In the genomic region with DNA sequence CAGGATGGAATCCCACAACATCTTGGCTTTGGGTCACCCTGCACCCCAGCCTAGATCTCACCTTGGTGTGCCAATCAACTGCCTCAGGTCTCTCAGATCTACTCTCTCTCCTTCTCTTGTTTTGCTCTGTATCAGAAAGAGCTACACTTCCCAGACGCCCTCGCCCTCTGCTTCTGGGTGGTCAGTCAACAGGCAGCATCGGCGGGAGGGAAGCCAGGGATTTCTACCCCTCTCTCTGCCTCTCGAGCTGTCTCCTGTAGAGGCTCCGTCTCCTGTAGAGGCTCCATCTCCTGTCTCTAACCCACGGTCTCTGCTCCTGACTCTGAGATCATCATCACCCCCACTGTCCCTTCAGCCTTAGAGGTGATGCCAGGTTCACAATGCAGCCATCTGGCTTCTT, we compare ENCODE assay signal across 33 cellular contexts.
A peak's percentile ranks its signal among the peaks of the same experiment; 100 is the strongest.
DNase-seq lines count a peak whose midpoint lies in the region; ATAC-seq and TF ChIP-seq lines count a peak whose summit lies in the region.
"Had no signal": no experiment of that assay in that cellular context is flagged by ENCODE, and none has a peak within 500 bp of the region (broad histone marks: within the 10 kb centered on the region; RNA-seq: fewer than 3 reads in every experiment).

No MANE protein-coding gene starts in this region.

- DNase-seq in WERI-Rb-1 (peak; percentile 30), posterior vena cava (ENCODE audit: low spot score) (peak; percentile 67), NOMO-1 treated with DMSO at 0.1 percent for 48 hours (lab: John Stamatoyannopoulos, UW; ENCODE audit: unreplicated experiment) (no peak), mesendoderm (no peak)
- no peak for DNase-seq in activated effector memory CD4-positive, alpha-beta T cell treated with Interleukin-2 at 50 U/mL for 16 hours
- DNase-seq: 8988T; ACHN; AML-193; BE2C; C1 segment of cervical spinal cord; Caco-2; Calu3; CD4-positive, alpha-beta memory T cell; CD4-positive, alpha-beta T cell; CD4-positive, CD25-positive, alpha-beta regulatory T cell; CD8-positive, alpha-beta memory T cell; CD8-positive, alpha-beta T cell; COR-L47; DMS 273 treated with DMSO at 0.1 percent for 48 hours; DMS153; DMS53; DMS79; DMS79 treated with DMSO at 0.1 percent for 48 hours; DND-41; EL had no signal

- no peak overlapping the region for H3K23ac ChIP-seq in mesendoderm (ENCODE audit: low read length)

- no peaks in the 10 kb centered on the region for H3K79me1 ChIP-seq in mesendoderm (ENCODE audit: low read length)

- H3K27ac Mint-ChIP-seq in stimulated activated memory B cell treated with anti-CD40 and anti-IgM and Interleukin-4, amounts not matched to agents 10 μg/mL and 1 μg/mL and 100 μg/mL, for 72 hours, result no peak overlapping the region
- H3K27ac Mint-ChIP-seq: B cell; CD14-positive monocyte; CD4-positive, alpha-beta memory T cell; CD4-positive, alpha-beta T cell; CD4-positive, CD25-positive, alpha-beta regulatory T cell; CD8-positive, alpha-beta memory T cell; CD8-positive, alpha-beta T cell had no signal

- no peak for TF ChIP-seq CTCF in WERI-Rb-1 (IDR thresholded peaks at IDR 0.05; ENCODE audit: low read depth, low read length)

- WGBS in mesendoderm (ENCODE audit: extremely low coverage, insufficient coverage, low lambda C conversion rate), result no CpG with 5 or more reads among the region's 7 CpGs

- no peak overlapping the region for H3K4ac ChIP-seq in mesendoderm (ENCODE audit: low read depth, low read length)

- no peaks in the 10 kb centered on the region for H3K27me3 ChIP-seq in WERI-Rb-1 (ENCODE audit: insufficient read depth, low read depth, severe bottlenecking)
- no peaks in the 10 kb centered on the region for H3K27me3 ChIP-seq in mesendoderm (ENCODE audit: insufficient read depth, low read length, poor library complexity)
- H3K27me3 ChIP-seq: BE2C; BLaER1; BLaER1 treated with 17β-estradiol and CSF1 and Interleukin-3, amounts not matched to agents 10 nM and 100 nM had no signal

- H2BK5ac ChIP-seq in mesendoderm (ENCODE audit: low read length), result no peak overlapping the region

- H3K27ac ChIP-seq in WERI-Rb-1 (no peak overlapping the region), mesendoderm (ENCODE audit: low read depth, low read length) (no peak overlapping the region)
- H3K27ac ChIP-seq: 22Rv1; A549; BLaER1; BLaER1 treated with 17β-estradiol and CSF1 and Interleukin-3, amounts not matched to agents 10 nM and 100 nM; C4-2B had no signal

- ATAC-seq in stimulated activated memory B cell treated with anti-CD40 and anti-IgM and Interleukin-4, amounts not matched to agents 10 μg/mL and 1 μg/mL and 100 μg/mL, for 72 hours, result peak; percentile 18
- ATAC-seq: A549; CD8-positive, alpha-beta T cell had no signal

- no peaks in the 10 kb centered on the region for H3K36me3 Mint-ChIP-seq in stimulated activated memory B cell treated with anti-CD40 and anti-IgM and Interleukin-4, amounts not matched to agents 10 μg/mL and 1 μg/mL and 100 μg/mL, for 72 hours
- H3K36me3 Mint-ChIP-seq: CD14-positive monocyte; CD4-positive, alpha-beta memory T cell; CD4-positive, CD25-positive, alpha-beta regulatory T cell; CD8-positive, alpha-beta memory T cell; CD8-positive, alpha-beta T cell had no signal

- no peaks in the 10 kb centered on the region for H3K4me1 Mint-ChIP-seq in stimulated activated memory B cell treated with anti-CD40 and anti-IgM and Interleukin-4, amounts not matched to agents 10 μg/mL and 1 μg/mL and 100 μg/mL, for 72 hours
- H3K4me1 Mint-ChIP-seq: B cell; CD14-positive monocyte; CD4-positive, alpha-beta memory T cell; CD4-positive, CD25-positive, alpha-beta regulatory T cell; CD8-positive, alpha-beta memory T cell had no signal

- H3K4me3 Mint-ChIP-seq in stimulated activated memory B cell treated with anti-CD40 and anti-IgM and Interleukin-4, amounts not matched to agents 10 μg/mL and 1 μg/mL and 100 μg/mL, for 72 hours, result no peak overlapping the region
- H3K4me3 Mint-ChIP-seq: B cell; CD14-positive monocyte; CD4-positive, alpha-beta memory T cell; CD4-positive, alpha-beta T cell; CD4-positive, CD25-positive, alpha-beta regulatory T cell; CD8-positive, alpha-beta memory T cell; CD8-positive, alpha-beta T cell had no signal

- no peak overlapping the region for H4K8ac ChIP-seq in mesendoderm (ENCODE audit: low read depth, low read length)

- H3K36me3 ChIP-seq in WERI-Rb-1, result no peaks in the 10 kb centered on the region
- no peaks in the 10 kb centered on the region for H3K36me3 ChIP-seq in mesendoderm (ENCODE audit: control insufficient read depth, insufficient read depth, low read length)
- H3K36me3 ChIP-seq: BLaER1; BLaER1 treated with 17β-estradiol and CSF1 and Interleukin-3, amounts not matched to agents 10 nM and 100 nM had no signal

- no peaks in the 10 kb centered on the region for H3K79me2 ChIP-seq in mesendoderm (ENCODE audit: control insufficient read depth, insufficient read depth, low read length)

- H3K56ac ChIP-seq in mesendoderm (ENCODE audit: low read length), result no peak overlapping the region

- no peaks in the 10 kb centered on the region for H3K4me1 ChIP-seq in mesendoderm (ENCODE audit: control insufficient read depth, low read depth, low read length)
- H3K4me1 ChIP-seq: A549, BLaER1, Caco-2 had no signal

- H4K5ac ChIP-seq in mesendoderm (ENCODE audit: low read length), result no peak overlapping the region

- H3K9me3 Mint-ChIP-seq in stimulated activated memory B cell treated with anti-CD40 and anti-IgM and Interleukin-4, amounts not matched to agents 10 μg/mL and 1 μg/mL and 100 μg/mL, for 72 hours, result peaks cover 2% of the 10 kb centered on the region
- H3K9me3 Mint-ChIP-seq: CD4-positive, alpha-beta T cell; CD8-positive, alpha-beta T cell had no signal

- H2BK120ac ChIP-seq in mesendoderm (ENCODE audit: low read depth, low read length), result no peak overlapping the region

- peaks cover 3% of the 10 kb centered on the region for H3K9me3 ChIP-seq in WERI-Rb-1 (ENCODE audit: severe bottlenecking)
- H3K9me3 ChIP-seq: A549; BE2C; BLaER1; BLaER1 treated with 17β-estradiol and CSF1 and Interleukin-3, amounts not matched to agents 10 nM and 100 nM had no signal

- intact Hi-C loops in posterior vena cava (cut with DNase I), result no loop called here

- H2AK5ac ChIP-seq in mesendoderm (ENCODE audit: low read length), result no peak overlapping the region

- H3K9ac ChIP-seq in mesendoderm (ENCODE audit: low read length), result no peak overlapping the region
- H3K9ac ChIP-seq: BLaER1; BLaER1 treated with 17β-estradiol and CSF1 and Interleukin-3, amounts not matched to agents 10 nM and 100 nM had no signal

- H3K18ac ChIP-seq in mesendoderm (ENCODE audit: low read length), result no peak overlapping the region

- H3K4me3 ChIP-seq in WERI-Rb-1 (ENCODE audit: low read depth, low read length) (no peak overlapping the region), mesendoderm (ENCODE audit: low read length) (no peak overlapping the region)
- H3K4me3 ChIP-seq: A549; BLaER1; BLaER1 treated with 17β-estradiol and CSF1 and Interleukin-3, amounts not matched to agents 10 nM and 100 nM had no signal

- H3K4me2 ChIP-seq in mesendoderm (ENCODE audit: low read length), result no peak overlapping the region
- H3K4me2 ChIP-seq: A549; BLaER1; BLaER1 treated with 17β-estradiol and CSF1 and Interleukin-3, amounts not matched to agents 10 nM and 100 nM had no signal

- H3K27me3 Mint-ChIP-seq in stimulated activated memory B cell treated with anti-CD40 and anti-IgM and Interleukin-4, amounts not matched to agents 10 μg/mL and 1 μg/mL and 100 μg/mL, for 72 hours, result no peaks in the 10 kb centered on the region
- H3K27me3 Mint-ChIP-seq: B cell; CD4-positive, alpha-beta T cell; CD4-positive, CD25-positive, alpha-beta regulatory T cell; CD8-positive, alpha-beta memory T cell had no signal

- no peak overlapping the region for H2BK15ac ChIP-seq in mesendoderm (replicated peaks; ENCODE audit: low read depth)

Comparison
In these comparisons a context has a peak if more than half of its experiments do, and no peak if none do; other contexts are left out.
1. DNase-seq: peak in WERI-Rb-1 (single experiment) and posterior vena cava (single experiment); none in NOMO-1 treated with DMSO at 0.1 percent for 48 hours (single experiment), activated effector memory CD4-positive, alpha-beta T cell treated with Interleukin-2 at 50 U/mL for 16 hours (single experiment) and mesendoderm (single experiment).